In genomic region chr12:53194973-53195372, GRCh38 we compare ENCODE assay signal across 19 cellular contexts. TPM values are rescaled to one million over a fixed set of nuclear protein-coding genes. Genes with fewer than 3 reads are reported as not detected.
DNase-seq lines count a peak whose midpoint lies in the region; ATAC-seq lines count a peak whose summit lies in the region.
"Had no signal": no experiment of that assay in that cellular context is flagged by ENCODE, and none has a peak within 500 bp of the region (broad histone marks: within the 10 kb centered on the region; RNA-seq: fewer than 3 reads in every experiment).

No MANE protein-coding gene starts in this region.

- H3K36me3 ChIP-seq in CD8-positive, alpha-beta memory T cell (ENCODE audit: insufficient read depth, low read length), result peaks cover 71% of the 10 kb centered on the region
- H3K36me3 ChIP-seq: BE2C, SJCRH30 had no signal

- no peaks in the 10 kb centered on the region for H3K27me3 Mint-ChIP-seq in activated naive CD4-positive, alpha-beta T cell treated with anti-CD3 and anti-CD28 coated beads, Interleukin-2, amount 50 U/mL, for 24 hours
- H3K27me3 Mint-ChIP-seq in CD8-positive, alpha-beta memory T cell, result no peaks in the 10 kb centered on the region
- no peaks in the 10 kb centered on the region for H3K27me3 Mint-ChIP-seq in T-helper 17 cell
- H3K27me3 Mint-ChIP-seq in stimulated activated memory B cell treated with anti-CD40 and anti-IgM and Interleukin-4, amounts not matched to agents 10 μg/mL and 1 μg/mL and 100 μg/mL, for 72 hours, result no peaks in the 10 kb centered on the region

- H3K4me3 ChIP-seq in CD8-positive, alpha-beta memory T cell (ENCODE audit: low read length), result no peak overlapping the region
- H3K4me3 ChIP-seq: GM12878, SJCRH30 had no signal

- peak overlapping the region; percentile 24 for H3K27ac Mint-ChIP-seq in activated naive CD4-positive, alpha-beta T cell treated with anti-CD3 and anti-CD28 coated beads, Interleukin-2, amount 50 U/mL, for 24 hours
- H3K27ac Mint-ChIP-seq in CD8-positive, alpha-beta memory T cell, result peak overlapping the region in 6 of 8 donors; percentile 18 to 91 (median 67)
- H3K27ac Mint-ChIP-seq in T-helper 17 cell, result peak overlapping the region; percentile 99
- H3K27ac Mint-ChIP-seq in stimulated activated memory B cell treated with anti-CD40 and anti-IgM and Interleukin-4, amounts not matched to agents 10 μg/mL and 1 μg/mL and 100 μg/mL, for 72 hours, result peak overlapping the region; percentile 40
- H3K27ac Mint-ChIP-seq: H9 had no signal

- H3K9me3 ChIP-seq in CD8-positive, alpha-beta memory T cell (ENCODE audit: low read length), result no peaks in the 10 kb centered on the region
- H3K9me3 ChIP-seq in T-helper 17 cell (ENCODE audit: control insufficient read depth, low read length, poor library complexity, severe bottlenecking), result no peaks in the 10 kb centered on the region
- H3K9me3 ChIP-seq: BE2C, Caco-2, SJCRH30 had no signal

- CTCF ChIA-PET in CD8-positive, alpha-beta memory T cell (lab: Charles Lee), result interaction anchor here (0.8 to 1.7 kb wide), 8 partner anchors 8 to 73 kb away, joined by 3 to 7 read pairs (median 4); partner anchors contain the start of gene ESPL1

- H3K4me1 ChIP-seq in CD8-positive, alpha-beta memory T cell (ENCODE audit: insufficient read depth, low read length), result peaks cover 33% of the 10 kb centered on the region
- H3K4me1 ChIP-seq: BE2C, Caco-2, SJCRH30 had no signal

- no peaks in the 10 kb centered on the region for H3K9me3 Mint-ChIP-seq in activated naive CD4-positive, alpha-beta T cell treated with anti-CD3 and anti-CD28 coated beads, Interleukin-2, amount 50 U/mL, for 24 hours
- no peaks in the 10 kb centered on the region for H3K9me3 Mint-ChIP-seq in CD8-positive, alpha-beta memory T cell
- no peaks in the 10 kb centered on the region for H3K9me3 Mint-ChIP-seq in stimulated activated memory B cell treated with anti-CD40 and anti-IgM and Interleukin-4, amounts not matched to agents 10 μg/mL and 1 μg/mL and 100 μg/mL, for 72 hours

- no peak overlapping the region for H3K27ac ChIP-seq in CD8-positive, alpha-beta memory T cell (ENCODE audit: low read depth, low read length)
- H3K27ac ChIP-seq: RWPE1, SJCRH30 had no signal

- no peaks in the 10 kb centered on the region for H3K27me3 ChIP-seq in CD8-positive, alpha-beta memory T cell (ENCODE audit: insufficient read depth, low read length, poor library complexity, severe bottlenecking)
- H3K27me3 ChIP-seq: BE2C, SJCRH30 had no signal

- POLR2A ChIA-PET in CD8-positive, alpha-beta memory T cell (lab: Charles Lee), result interaction anchor here (0.5 kb wide), 1 partner anchor 1585 kb away, joined by 4 read pairs; no protein-coding TSS in a partner anchor

- peaks cover 39% of the 10 kb centered on the region for H3K4me1 Mint-ChIP-seq in activated naive CD4-positive, alpha-beta T cell treated with anti-CD3 and anti-CD28 coated beads, Interleukin-2, amount 50 U/mL, for 24 hours
- H3K4me1 Mint-ChIP-seq in CD8-positive, alpha-beta memory T cell, result peaks cover 32 to 42% (median 35%) of the 10 kb centered on the region in 3 donors
- peaks cover 41% of the 10 kb centered on the region for H3K4me1 Mint-ChIP-seq in T-helper 17 cell
- H3K4me1 Mint-ChIP-seq in stimulated activated memory B cell treated with anti-CD40 and anti-IgM and Interleukin-4, amounts not matched to agents 10 μg/mL and 1 μg/mL and 100 μg/mL, for 72 hours, result peaks cover 60% of the 10 kb centered on the region

- no peak overlapping the region for H3K4me3 Mint-ChIP-seq in activated naive CD4-positive, alpha-beta T cell treated with anti-CD3 and anti-CD28 coated beads, Interleukin-2, amount 50 U/mL, for 24 hours
- peak overlapping the region in 1 of 7 donors; percentile 35 for H3K4me3 Mint-ChIP-seq in CD8-positive, alpha-beta memory T cell
- no peak overlapping the region for H3K4me3 Mint-ChIP-seq in T-helper 17 cell
- H3K4me3 Mint-ChIP-seq in stimulated activated memory B cell treated with anti-CD40 and anti-IgM and Interleukin-4, amounts not matched to agents 10 μg/mL and 1 μg/mL and 100 μg/mL, for 72 hours, result no peak overlapping the region
- H3K4me3 Mint-ChIP-seq: H9 had no signal

- DNase-seq in activated naive CD4-positive, alpha-beta T cell treated with anti-CD3 and anti-CD28 coated beads, Interleukin-2, amount 50 U/mL, for 16 hours, result no peak
- DNase-seq in CD8-positive, alpha-beta memory T cell, result no peak
- DNase-seq in T-helper 17 cell (no peak), 8988T (no peak)
- DNase-seq in activated CD4-positive, CD25-positive, alpha-beta regulatory T cell (lab: John Stamatoyannopoulos, UW), result no peak
- DNase-seq: BE2C, Caco-2, DMS53, H9, IMR-90, NCI-H146, NCI-H226, NCI-H526, OCI-M1, SJCRH30 had no signal

- H3K36me3 Mint-ChIP-seq in activated naive CD4-positive, alpha-beta T cell treated with anti-CD3 and anti-CD28 coated beads, Interleukin-2, amount 50 U/mL, for 24 hours, result peaks cover 6% of the 10 kb centered on the region
- H3K36me3 Mint-ChIP-seq in CD8-positive, alpha-beta memory T cell, result peaks cover 12 to 90% (median 30%) of the 10 kb centered on the region in 3 donors
- H3K36me3 Mint-ChIP-seq in T-helper 17 cell (ENCODE audit: low read depth), result peaks cover 16% of the 10 kb centered on the region
- H3K36me3 Mint-ChIP-seq in stimulated activated memory B cell treated with anti-CD40 and anti-IgM and Interleukin-4, amounts not matched to agents 10 μg/mL and 1 μg/mL and 100 μg/mL, for 72 hours, result peaks cover 76% of the 10 kb centered on the region

- no peak for ATAC-seq in T-helper 17 cell
- no peak for ATAC-seq in stimulated activated memory B cell treated with anti-CD40 and anti-IgM and Interleukin-4, amounts not matched to agents 10 μg/mL and 1 μg/mL and 100 μg/mL, for 72 hours
- ATAC-seq: GM12878 had no signal

RNA-seq across cellular contexts. Expression of gene ITGB7, which starts 12.1 kb away (rescaled TPM):
- total RNA-seq in CD8-positive, alpha-beta memory T cell, result 100 to 1,000 TPM; 339 TPM
- 292 TPM for polyA plus RNA-seq in CD8-positive, alpha-beta memory T cell
- total RNA-seq in T-helper 17 cell, result 100 to 1,000 TPM; 306 to 367 TPM
- total RNA-seq: SJCRH30 had no signal

RNA-seq across cellular contexts. Expression of gene CSAD, which starts 14.2 kb away (rescaled TPM):
- 10 to 100 TPM; 15.8 to 18.7 TPM for total RNA-seq in CD8-positive, alpha-beta memory T cell
- 0.70 TPM for polyA plus RNA-seq in CD8-positive, alpha-beta memory T cell
- 10 to 100 TPM; 57.2 to 61.0 TPM for total RNA-seq in T-helper 17 cell

RNA-seq across cellular contexts. Expression of gene ZNF740, which starts 14.5 kb away (rescaled TPM):
- 10 to 100 TPM; 50.4 to 52.0 TPM for total RNA-seq in CD8-positive, alpha-beta memory T cell
- polyA plus RNA-seq in CD8-positive, alpha-beta memory T cell, result 3.3 TPM
- 10 to 100 TPM; 24.3 to 34.6 TPM for total RNA-seq in T-helper 17 cell

RNA-seq across cellular contexts. Expression of gene RARG, which starts 37.0 kb away (rescaled TPM):
- 10 to 100 TPM; 67.0 to 68.4 TPM for total RNA-seq in CD8-positive, alpha-beta memory T cell
- 15.4 TPM for polyA plus RNA-seq in CD8-positive, alpha-beta memory T cell
- total RNA-seq in T-helper 17 cell, result 10 to 100 TPM; 57.6 to 57.8 TPM

Comparison
In these comparisons a context has a peak if more than half of its experiments do, and no peak if none do; other contexts are left out.
1. H3K27ac Mint-ChIP-seq: peak in every context shown above with its lines; median percentile 99 in T-helper 17 cell; 67 in CD8-positive, alpha-beta memory T cell; 40 in stimulated activated memory B cell treated with anti-CD40 and anti-IgM and Interleukin-4, amounts not matched to agents 10 μg/mL and 1 μg/mL and 100 μg/mL, for 72 hours; 24 in activated naive CD4-positive, alpha-beta T cell treated with anti-CD3 and anti-CD28 coated beads, Interleukin-2, amount 50 U/mL, for 24 hours.